8 cellular contexts compared by ENCODE assay signal in genomic region chr11:10302294-10302743, GRCh38. TPM values are rescaled to one million over a fixed set of nuclear protein-coding genes. Genes with fewer than 3 reads are reported as not detected.
DNase-seq lines count a peak whose midpoint lies in the region; ATAC-seq and TF ChIP-seq lines count a peak whose summit lies in the region.

No MANE protein-coding gene starts in this region.

- H3K36me3 ChIP-seq in HUES64 (ENCODE audit: insufficient read depth, low read length) (peaks cover 20% of the 10 kb centered on the region), mammary epithelial cell (ENCODE audit: insufficient read depth, low read length) (peaks cover 5% of the 10 kb centered on the region), lung (ENCODE audit: control insufficient read depth in 2 of 2, insufficient read depth in 2 of 2, low read length in 2 of 2) (no peaks in the 10 kb centered on the region), aorta (ENCODE audit: control insufficient read depth in 1 of 2, insufficient read depth in 2 of 2, low read length in 1 of 2) (no peaks in the 10 kb centered on the region)

- peak overlapping the region; percentile 49 for H3K9ac ChIP-seq in HUES64 (ENCODE audit: low read depth, low read length)
- peak overlapping the region; percentile 87 for H3K9ac ChIP-seq in mammary epithelial cell (ENCODE audit: insufficient read depth, low read length)

- H3K9me3 ChIP-seq in HUES64 (ENCODE audit: insufficient read depth, low read depth, low read length) (no peaks in the 10 kb centered on the region), mammary epithelial cell (replicated peaks; ENCODE audit: insufficient read depth, low read length) (no peaks in the 10 kb centered on the region), lung (ENCODE audit: control insufficient read depth in 2 of 2, insufficient read depth in 1 of 2, low read length in 1 of 2) (no peaks in the 10 kb centered on the region), aorta (ENCODE audit: control insufficient read depth, low read length) (no peaks in the 10 kb centered on the region)

- no peaks in the 10 kb centered on the region for H4K20me1 ChIP-seq in mammary epithelial cell (ENCODE audit: insufficient read depth, low read length)

- in situ Hi-C loops in mammary epithelial cell (cut with MboI; ENCODE audit: low sequenced_read_pairs in 2 of 2), result loop anchor here (10.0 to 25.0 kb wide), 5 partner anchors 98 to 690 kb away; no protein-coding TSS in a partner anchor

- H3K79me2 ChIP-seq in mammary epithelial cell (ENCODE audit: insufficient read depth, low read length), result peaks cover 42% of the 10 kb centered on the region

- H3K27me3 ChIP-seq in HUES64 (ENCODE audit: insufficient read depth, low read length) (peaks cover 59% of the 10 kb centered on the region), mammary epithelial cell (ENCODE audit: insufficient read depth, low read length) (no peaks in the 10 kb centered on the region), lung (ENCODE audit: control insufficient read depth, insufficient read depth) (no peaks in the 10 kb centered on the region), aorta (ENCODE audit: control insufficient read depth in 1 of 2, insufficient read depth in 2 of 2, low read length in 1 of 2) (no peaks in the 10 kb centered on the region)

- DNase-seq in AG04449 (ENCODE audit: low read depth, low spot score) (no peak), mammary epithelial cell (no peak), lung (ENCODE audit: low spot score) (peak; percentile 78), aorta (peak in 1 of 2 donors; percentile 49), NK-92 (lab: John Stamatoyannopoulos, UW; ENCODE audit: unreplicated experiment) (no peak), GDM1 (lab: John Stamatoyannopoulos, UW) (no peak)

- H2AFZ ChIP-seq in mammary epithelial cell (ENCODE audit: low read depth, low read length), result peak overlapping the region; percentile 88

- ATAC-seq in lung (ENCODE audit: insufficient read depth, low FRiP score), result no peak
- no peak for ATAC-seq in aorta (ENCODE audit: low FRiP score)
- no peak for ATAC-seq in GM18873 (IDR thresholded peaks at IDR 0.05; ENCODE audit: low FRiP score, unreplicated experiment)

- no peak for TF ChIP-seq CTCF in AG04449 (IDR thresholded peaks at IDR 0.05; ENCODE audit: insufficient read depth, low read length, missing control alignments)
- TF ChIP-seq CTCF in mammary epithelial cell (conservative IDR thresholded peaks at IDR 0.05 in 1 of 2, IDR thresholded peaks at IDR 0.05 in 1 of 2; ENCODE audit: extremely low read depth in 1 of 2, insufficient read depth in 1 of 2, low read depth in 1 of 2, low read length in 2 of 2), result no peak
- TF ChIP-seq CTCF in lung (IDR thresholded peaks at IDR 0.05; ENCODE audit: control extremely low read depth, extremely low read depth), result no peak

- CTCF ChIA-PET in AG04449 (lab: Yijun Ruan, JAX), result interaction anchor here (1.1 to 5.7 kb wide), 10 partner anchors 10 to 544 kb away, joined by 3 to 39 read pairs (median 6); no protein-coding TSS in a partner anchor
- CTCF ChIA-PET in mammary epithelial cell (lab: Charles Lee; ENCODE audit: low non-redundant PET), result no interaction called here

- H3K27ac ChIP-seq in HUES64 (ENCODE audit: low read depth, low read length) (no peak overlapping the region), mammary epithelial cell (ENCODE audit: insufficient read depth, low read depth, low read length) (peak overlapping the region; percentile 95), lung (ENCODE audit: low read depth in 1 of 2, low read length in 1 of 2) (peak overlapping the region; percentile 69 to 88), aorta (ENCODE audit: low read depth in 1 of 2, low read length in 2 of 2) (peak overlapping the region in 1 of 2 donors; percentile 8)

- POLR2A ChIA-PET in AG04449 (lab: Yijun Ruan, JAX), result interaction anchor here (0.6 to 2.2 kb wide), 5 partner anchors 9 to 543 kb away, joined by 3 to 9 read pairs (median 3); no protein-coding TSS in a partner anchor

- H3K4me3 ChIP-seq in AG04449 (ENCODE audit: low read depth, low read length) (peak overlapping the region; percentile 100), HUES64 (ENCODE audit: low read length) (peak overlapping the region; percentile 85), mammary epithelial cell (replicated peaks in 1 of 3; ENCODE audit: insufficient read depth in 1 of 3, low read depth in 2 of 3, low read length in 3 of 3) (peak overlapping the region; percentile 62 to 80 (median 72)), lung (peak overlapping the region; percentile 43), aorta (ENCODE audit: low read length in 2 of 2) (peak overlapping the region; percentile 50 to 82)

- peaks cover 11% of the 10 kb centered on the region for H3K4me1 ChIP-seq in HUES64 (ENCODE audit: insufficient read depth, low read length)
- H3K4me1 ChIP-seq in mammary epithelial cell (ENCODE audit: insufficient read depth, low read length), result peaks cover 34% of the 10 kb centered on the region
- H3K4me1 ChIP-seq in lung (ENCODE audit: control insufficient read depth in 2 of 2, insufficient read depth in 2 of 2, low read length in 2 of 2), result peaks cover 0 to 9% of the 10 kb centered on the region in 2 donors
- H3K4me1 ChIP-seq in aorta (ENCODE audit: control insufficient read depth in 1 of 2, insufficient read depth in 2 of 2, low read length in 2 of 2), result no peaks in the 10 kb centered on the region

- H3K4me2 ChIP-seq in mammary epithelial cell (ENCODE audit: insufficient read depth, low read depth, low read length), result peak overlapping the region; percentile 100

- dilution Hi-C loops in mammary epithelial cell (cut with HindIII; ENCODE audit: low sequenced_read_pairs), result loop anchor here (5.0 kb wide), 1 partner anchor 550 kb away; no protein-coding TSS in a partner anchor

- 3% methylated on average over 13 of the region's 13 CpGs for WGBS in HUES64
- WGBS in mammary epithelial cell (ENCODE audit: low coverage, missing lambda C conversion rate), result 39% methylated on average over 13 of the region's 13 CpGs
- WGBS in lung, 2 donors, result 23 to 34% methylated on average over 13 of the region's 13 CpGs
- 28 to 29% methylated on average over 13 of the region's 13 CpGs for WGBS in aorta, 2 donors

- no TSS peak for BruUV-seq in mammary epithelial cell (replicated peaks; lab: Mats Ljungman, UMichigan)

- intact Hi-C loops in mammary epithelial cell (cut with micrococcal nuclease), result no loop called here
- intact Hi-C loops in aorta (cut with DNase I), result loop anchor here (5.0 to 10.0 kb wide), 3 partner anchors 80 to 438 kb away; no protein-coding TSS in a partner anchor

RNA-seq across cellular contexts. Expression of gene ADM, which starts 2.6 kb away (rescaled TPM):
- polyA plus RNA-seq in HUES64 (2013, experiment 1 of 2), result 69.4 TPM
- polyA plus RNA-seq in HUES64 (2013, experiment 2 of 2), result 45.3 TPM
- total RNA-seq in mammary epithelial cell, result 100 to 1,000 TPM in 1 of 2 donors, 10 to 100 TPM in 1; 74.6 to 231 TPM
- polyA plus RNA-seq in mammary epithelial cell, result 48.9 TPM
- polyA minus RNA-seq in mammary epithelial cell, result 28.9 TPM
- 10 to 100 TPM; 43.6 to 45.9 TPM for total RNA-seq in lung
- polyA plus RNA-seq in lung, result 100 to 1,000 TPM in 1 of 2 donors, 10 to 100 TPM in 1; 16.2 to 349 TPM
- 10 to 100 TPM; 31.9 to 76.1 TPM for total RNA-seq in aorta
- 1 to 10 TPM; 1.5 to 3.1 TPM for polyA plus RNA-seq in aorta

RNA-seq across cellular contexts. Expression of gene SBF2, which starts 8.3 kb away (rescaled TPM):
- polyA plus RNA-seq in HUES64 (2013, experiment 1 of 2), result 17.3 TPM
- polyA plus RNA-seq in HUES64 (2013, experiment 2 of 2), result 19.6 TPM
- total RNA-seq in mammary epithelial cell, result 10 to 100 TPM; 32.0 to 32.7 TPM
- 19.1 TPM for polyA plus RNA-seq in mammary epithelial cell
- polyA minus RNA-seq in mammary epithelial cell, result 61.2 TPM
- total RNA-seq in lung, result 100 to 1,000 TPM in 1 of 2 donors, 10 to 100 TPM in 1; 32.3 to 104 TPM
- polyA plus RNA-seq in lung, result 10 to 100 TPM in 1 of 2 donors, 1 to 10 TPM in 1; 4.4 to 17.4 TPM
- 10 to 100 TPM; 76.8 to 82.0 TPM for total RNA-seq in aorta
- polyA plus RNA-seq in aorta, result 10 to 100 TPM in 1 of 2 donors, 1 to 10 TPM in 1; 6.4 to 18.3 TPM

Comparison
In these comparisons a context has a peak if more than half of its experiments do, and no peak if none do; other contexts are left out.
1. H3K4me3 ChIP-seq: peak in every context shown above with its lines; median percentile 100 in AG04449; 85 in HUES64; 72 in mammary epithelial cell; 66 in aorta; 43 in lung.